1 cellular context compared by ENCODE assay signal in genomic region chr11:44286268-44286880, GRCh38.
TF ChIP-seq lines count a peak whose summit lies in the region.

No MANE protein-coding gene starts in this region.

TF ChIP-seq in HEK293T, 16 proteins besides CTCF, POLR2A, EP300 and RAD21 (continued from another document):
- TF ChIP-seq ELF4 (IDR thresholded peaks at IDR 0.05) (no peak), SUZ12 (IDR thresholded peaks at IDR 0.05) (no peak), BHLHE40 (IDR thresholded peaks at IDR 0.05; ENCODE audit: borderline replicate concordance) (no peak), ZNF384 (IDR thresholded peaks at IDR 0.05) (no peak), HDGF (IDR thresholded peaks at IDR 0.05; ENCODE audit: borderline replicate concordance) (no peak), NFRKB (IDR thresholded peaks at IDR 0.05) (no peak), L3MBTL2 (conservative IDR thresholded peaks at IDR 0.05) (no peak), ARNT (IDR thresholded peaks at IDR 0.05) (no peak), SP1 (IDR thresholded peaks at IDR 0.05) (no peak)
